In genomic region chr19:2240881-2241760, GRCh38 we compare ENCODE assay signal across 11 cellular contexts. TPM values are rescaled to one million over a fixed set of nuclear protein-coding genes. Genes with fewer than 3 reads are reported as not detected.
DNase-seq lines count a peak whose midpoint lies in the region; ATAC-seq, FAIRE-seq and TF ChIP-seq lines count a peak whose summit lies in the region.
"Had no signal": no experiment of that assay in that cellular context is flagged by ENCODE, and none has a peak within 500 bp of the region (broad histone marks: within the 10 kb centered on the region; RNA-seq: fewer than 3 reads in every experiment).

No MANE protein-coding gene starts in this region.

- POLR2A ChIA-PET in PC-3 (lab: Charles Lee; ENCODE audit: unreplicated experiment): no interaction called here

- H3K36me3 ChIP-seq in BLaER1 treated with 17β-estradiol and CSF1 and Interleukin-3, amounts not matched to agents 10 nM and 100 nM: peaks cover 46 to 78% (median 64%) of the 10 kb centered on the region in 11 experiments
- peaks cover 10% of the 10 kb centered on the region for H3K36me3 ChIP-seq in PC-3 (ENCODE audit: low read depth, low read length)

- TF ChIP-seq CTCF in PC-3 (conservative IDR thresholded peaks at IDR 0.05; ENCODE audit: low read depth, low read length) (no peak), endothelial cell (IDR thresholded peaks at IDR 0.05; ENCODE audit: unreplicated experiment) (no peak), neural crest cell (conservative IDR thresholded peaks at IDR 0.05) (no peak)

- peak overlapping the region; percentile 96 to 100 (median 98) for H3K4me2 ChIP-seq in BLaER1 treated with 17β-estradiol and CSF1 and Interleukin-3, amounts not matched to agents 10 nM and 100 nM
- H3K4me2 ChIP-seq in PC-3 (ENCODE audit: low read length): peak overlapping the region; percentile 92; the same call in 1 of the 2 replicates

- CTCF ChIA-PET in PC-3 (lab: Charles Lee): no interaction called here

- FAIRE-seq in HTR-8/SVneo (lab: Jason Lieb, UNC): no peak

- DNase-seq in PC-3 (no peak), endothelial cell (ENCODE audit: low spot score) (no peak), neural crest cell (ENCODE audit: low read depth, low spot score) (no peak), HTR-8/SVneo (ENCODE audit: insufficient read length, low spot score) (no peak), superior temporal gyrus (ENCODE audit: extremely low spot score) (no peak), NCI-H1105 treated with DMSO at 0.1 percent for 48 hours (lab: John Stamatoyannopoulos, UW) (no peak)
- DNase-seq: EL had no signal

- no peak overlapping the region for H2AFZ ChIP-seq in PC-3 (ENCODE audit: low read length)

- H3K36me3 Mint-ChIP-seq in endothelial cell (ENCODE audit: low read depth, unreplicated experiment) (peaks cover 23% of the 10 kb centered on the region), neural crest cell (ENCODE audit: low read depth) (peaks cover 13% of the 10 kb centered on the region)

- H3K27ac ChIP-seq in BLaER1 treated with 17β-estradiol and CSF1 and Interleukin-3, amounts not matched to agents 10 nM and 100 nM: peak overlapping the region in 7 of 11 experiments; percentile 13 to 98 (median 73); a peak in 11 of 22 replicates
- H3K27ac ChIP-seq in PC-3 (ENCODE audit: low read length): no peak overlapping the region

- H3F3A ChIP-seq in PC-3 (ENCODE audit: low read length, unreplicated experiment): no peaks in the 10 kb centered on the region

- H3K9me3 Mint-ChIP-seq in endothelial cell (ENCODE audit: unreplicated experiment) (no peaks in the 10 kb centered on the region), neural crest cell (no peaks in the 10 kb centered on the region)

- no peaks in the 10 kb centered on the region for H3K9me3 ChIP-seq in BLaER1 treated with 17β-estradiol and CSF1 and Interleukin-3, amounts not matched to agents 10 nM and 100 nM (replicated peaks in 1 of 11)
- no peaks in the 10 kb centered on the region for H3K9me3 ChIP-seq in PC-3 (ENCODE audit: low read length)

- no peak for ATAC-seq in PC-3
- no peak for ATAC-seq in HG03432 (IDR thresholded peaks at IDR 0.05; ENCODE audit: unreplicated experiment)

- H3K9ac ChIP-seq in BLaER1 treated with 17β-estradiol and CSF1 and Interleukin-3, amounts not matched to agents 10 nM and 100 nM: peak overlapping the region; percentile 89 to 98 (median 94); a peak in 21 of 22 replicates
- H3K9ac ChIP-seq in PC-3 (ENCODE audit: low read length): no peak overlapping the region

- peaks cover 74% of the 10 kb centered on the region for H3K79me2 ChIP-seq in PC-3 (ENCODE audit: low read length)

- peaks cover 39 to 76% (median 61%) of the 10 kb centered on the region in 10 experiments for H3K4me1 ChIP-seq in BLaER1 treated with 17β-estradiol and CSF1 and Interleukin-3, amounts not matched to agents 10 nM and 100 nM
- H3K4me1 ChIP-seq in PC-3 (ENCODE audit: insufficient read depth, low read length): peaks cover 31% of the 10 kb centered on the region

- H3K27ac Mint-ChIP-seq in endothelial cell (ENCODE audit: unreplicated experiment) (peak overlapping the region; percentile 90), neural crest cell (ENCODE audit: unreplicated experiment) (peak overlapping the region; percentile 67)

- intact Hi-C loops in PC-3 (cut with micrococcal nuclease): no loop called here

- H4K20me1 ChIP-seq in BLaER1 treated with 17β-estradiol and CSF1 and Interleukin-3, amounts not matched to agents 10 nM and 100 nM: peaks cover 87 to 93% (median 90%) of the 10 kb centered on the region in 11 experiments
- H4K20me1 ChIP-seq in PC-3 (ENCODE audit: low read length): peaks cover 62% of the 10 kb centered on the region

- H3K4me3 Mint-ChIP-seq in endothelial cell (ENCODE audit: unreplicated experiment) (peak overlapping the region; percentile 82), neural crest cell (peak overlapping the region; percentile 97)

- no TSS peak for BruUV-seq in PC-3 (replicated peaks; lab: Mats Ljungman, UMichigan)

- no peaks in the 10 kb centered on the region for H3K27me3 ChIP-seq in BLaER1 treated with 17β-estradiol and CSF1 and Interleukin-3, amounts not matched to agents 10 nM and 100 nM
- no peaks in the 10 kb centered on the region for H3K27me3 ChIP-seq in PC-3 (ENCODE audit: low read length)

- peak overlapping the region in 8 of 10 experiments; percentile 81 to 95 (median 92); a peak in 13 of 20 replicates for H3K4me3 ChIP-seq in BLaER1 treated with 17β-estradiol and CSF1 and Interleukin-3, amounts not matched to agents 10 nM and 100 nM
- H3K4me3 ChIP-seq in PC-3 (ENCODE audit: low read length): peak overlapping the region; percentile 98; the same call in 1 of the 2 replicates

- peaks cover 17% of the 10 kb centered on the region for H3K27me3 Mint-ChIP-seq in endothelial cell (ENCODE audit: unreplicated experiment)
- peaks cover 3% of the 10 kb centered on the region for H3K27me3 Mint-ChIP-seq in neural crest cell (ENCODE audit: low read depth)

- H3K9me2 ChIP-seq in PC-3 (replicated peaks; ENCODE audit: low read length): no peaks in the 10 kb centered on the region

- H3K4me1 Mint-ChIP-seq in endothelial cell (ENCODE audit: unreplicated experiment) (peaks cover 43% of the 10 kb centered on the region), neural crest cell (peaks cover 60% of the 10 kb centered on the region)

RNA-seq across cellular contexts. Expression of gene SF3A2, which starts 4.5 kb away (rescaled TPM):
- total RNA-seq in PC-3 (2014; rRNA removed): 33.8 and 55.5 TPM in 2 replicates
- 137 TPM for total RNA-seq in endothelial cell (ENCODE audit: unreplicated experiment)
- total RNA-seq in neural crest cell: 186 and 189 TPM in 2 replicates

RNA-seq across cellular contexts. Expression of gene PLEKHJ1, which starts 5.0 kb away (rescaled TPM):
- 94.8 and 108 TPM in 2 replicates for total RNA-seq in PC-3 (2014; rRNA removed)
- total RNA-seq in endothelial cell (ENCODE audit: unreplicated experiment): 126 TPM
- total RNA-seq in neural crest cell: 132 and 137 TPM in 2 replicates

RNA-seq across cellular contexts. Expression of gene AMH, which starts 8.0 kb away (rescaled TPM):
- total RNA-seq in PC-3 (2014; rRNA removed): 6.0 and 7.7 TPM in 2 replicates
- 5.6 TPM for total RNA-seq in endothelial cell (ENCODE audit: unreplicated experiment)
- 71.6 and 79.1 TPM in 2 replicates for total RNA-seq in neural crest cell
- total RNA-seq: urinary bladder had no signal

RNA-seq across cellular contexts. Expression of gene JSRP1, which starts 15.1 kb away (rescaled TPM):
- total RNA-seq in PC-3 (2014; rRNA removed): not detected in 2 replicates
- not detected for total RNA-seq in endothelial cell (ENCODE audit: unreplicated experiment)
- 0.40 and 0.71 TPM in 2 replicates for total RNA-seq in neural crest cell

RNA-seq across cellular contexts. Expression of gene PEAK3, which starts 40.9 kb away (rescaled TPM):
- not detected in 2 replicates for total RNA-seq in PC-3 (2014; rRNA removed)
- total RNA-seq in endothelial cell (ENCODE audit: unreplicated experiment): 0.97 TPM
- total RNA-seq in neural crest cell: not detected in 2 replicates
- total RNA-seq: SK-MEL-5, urinary bladder had no signal
